In the genomic region with DNA sequence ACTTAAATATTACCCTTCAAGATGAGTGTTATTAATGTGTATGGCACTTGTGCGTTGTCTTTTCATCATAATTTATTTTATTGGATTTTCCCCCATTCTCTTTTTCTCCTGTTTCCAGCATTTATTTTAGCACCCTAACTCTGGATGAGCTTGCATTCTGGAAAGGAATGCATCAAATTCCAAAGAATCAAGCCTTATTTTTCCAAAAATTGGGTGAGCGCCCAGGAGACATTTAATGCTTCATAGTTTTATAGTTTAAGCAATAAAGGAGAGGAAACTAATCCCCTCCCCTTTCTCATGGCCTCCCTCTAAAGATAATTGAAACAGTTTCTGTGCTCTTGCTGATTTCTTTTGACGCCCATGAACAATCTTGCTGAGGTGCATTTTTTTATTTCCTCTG, we compare ENCODE assay signal across 18 cellular contexts.
"Had no signal": no experiment of that assay in that cellular context is flagged by ENCODE, and none has a peak within 500 bp of the region (broad histone marks: within the 10 kb centered on the region; RNA-seq: fewer than 3 reads in every experiment).

No MANE protein-coding gene starts in this region.

- H3K9me3 Mint-ChIP-seq: activated naive CD8-positive, alpha-beta T cell treated with anti-CD3 and anti-CD28 coated beads, Interleukin-2, amount 10 ng/mL, durations not matched to agents 7 days and 5 days; activated T-helper 1 cell treated with anti-CD3 and anti-CD28 coated beads, Interleukin-12 subunit alpha, Interleukin-12 subunit beta, Interleukin-2, Interleukin-4 antibody, amounts not matched to agents 30 ng/mL and 10 ng/mL and 1 ng/mL, durations not matched to agents 14 hours and 24 hours and 36 hours had no signal

- ATAC-seq: gastrocnemius medialis, heart left ventricle, lower lobe of right lung, upper lobe of right lung had no signal

- H3K27me3 ChIP-seq: cardiac muscle cell, gastrocnemius medialis, heart left ventricle, ovary, stomach, upper lobe of right lung had no signal

- H3K4me1 Mint-ChIP-seq: activated naive CD8-positive, alpha-beta T cell treated with anti-CD3 and anti-CD28 coated beads, Interleukin-2, amount 10 ng/mL, durations not matched to agents 7 days and 5 days had no signal

- H3K27ac ChIP-seq: cardiac muscle cell, gastrocnemius medialis, heart left ventricle, lower lobe of right lung, ovary, stomach, thoracic aorta, upper lobe of right lung had no signal

- H3K9me3 ChIP-seq: gastrocnemius medialis, heart left ventricle, lower lobe of right lung, ovary, stomach, thoracic aorta, upper lobe of right lung had no signal

- H3K4me3 Mint-ChIP-seq: activated naive CD8-positive, alpha-beta T cell treated with anti-CD3 and anti-CD28 coated beads, Interleukin-2, amount 10 ng/mL, durations not matched to agents 7 days and 5 days; activated T-helper 1 cell treated with anti-CD3 and anti-CD28 coated beads, Interleukin-12 subunit alpha, Interleukin-12 subunit beta, Interleukin-2, Interleukin-4 antibody, amounts not matched to agents 30 ng/mL and 10 ng/mL and 1 ng/mL, durations not matched to agents 14 hours and 24 hours and 36 hours had no signal

- H3K36me3 Mint-ChIP-seq: activated naive CD8-positive, alpha-beta T cell treated with anti-CD3 and anti-CD28 coated beads, Interleukin-2, amount 10 ng/mL, durations not matched to agents 7 days and 5 days had no signal

- H3K4me3 ChIP-seq: cardiac muscle cell, gastrocnemius medialis, heart left ventricle, lower lobe of right lung, ovary, stomach, thoracic aorta, upper lobe of right lung had no signal

- DNase-seq: activated CD4-positive, CD25-positive, alpha-beta regulatory T cell treated with anti-CD3 and anti-CD28 coated beads, Interleukin-2, amount 50 U/mL, for 72 hours; activated naive CD4-positive, alpha-beta T cell; activated naive CD8-positive, alpha-beta T cell treated with anti-CD3 and anti-CD28 coated beads, Interleukin-2, amount 10 ng/mL, durations not matched to agents 7 days and 5 days; anterior cingulate cortex; erythroblast; gastrocnemius medialis; heart left ventricle; lower lobe of right lung; midbrain; ovary; stimulated activated CD4-positive, alpha-beta T cell treated with anti-CD3 and anti-CD28 coated beads, Interleukin-12 subunit alpha, Interleukin-12 subunit beta, amount 100 ng/mL, for 4 hours; stimulated activated CD4-positive, alpha-beta T cell treated with anti-CD3 and anti-CD28 coated beads, Interleukin-2, amount 100 ng/mL, for 24 hours; stomach; T-helper 9 cell; upper lobe of right lung had no signal

- H3K27me3 Mint-ChIP-seq: activated naive CD8-positive, alpha-beta T cell treated with anti-CD3 and anti-CD28 coated beads, Interleukin-2, amount 10 ng/mL, durations not matched to agents 7 days and 5 days had no signal

- H3K27ac Mint-ChIP-seq: activated naive CD8-positive, alpha-beta T cell treated with anti-CD3 and anti-CD28 coated beads, Interleukin-2, amount 10 ng/mL, durations not matched to agents 7 days and 5 days; activated T-helper 1 cell treated with anti-CD3 and anti-CD28 coated beads, Interleukin-12 subunit alpha, Interleukin-12 subunit beta, Interleukin-2, Interleukin-4 antibody, amounts not matched to agents 30 ng/mL and 10 ng/mL and 1 ng/mL, durations not matched to agents 14 hours and 24 hours and 36 hours had no signal

- H3K4me1 ChIP-seq: gastrocnemius medialis, lower lobe of right lung, stomach, upper lobe of right lung had no signal

- H3K36me3 ChIP-seq: cardiac muscle cell, gastrocnemius medialis, heart left ventricle, lower lobe of right lung, ovary, stomach, thoracic aorta, upper lobe of right lung had no signal
